Comparison of ENCODE assay signal across 18 cellular contexts in genomic region chr3:153785901-153786300, GRCh38.
DNase-seq lines count a peak whose midpoint lies in the region; ATAC-seq, FAIRE-seq and TF ChIP-seq lines count a peak whose summit lies in the region.
"Had no signal": no experiment of that assay in that cellular context is flagged by ENCODE, and none has a peak within 500 bp of the region (broad histone marks: within the 10 kb centered on the region; RNA-seq: fewer than 3 reads in every experiment).

No MANE protein-coding gene starts in this region.

- peak in 2 of 3 experiments; percentile 19 to 25; a peak in 1 of 6 replicates for TF ChIP-seq CTCF in GM12878 (IDR thresholded peaks at IDR 0.05 in 2 of 3, conservative IDR thresholded peaks at IDR 0.05 in 1 of 3; ENCODE audit: control insufficient read depth in 2 of 3, extremely low read depth in 1 of 3, insufficient read depth in 1 of 3, low read depth in 3 of 3, low read length in 3 of 3)
- TF ChIP-seq CTCF in neural crest cell (conservative IDR thresholded peaks at IDR 0.05) = no peak

- H2AFZ ChIP-seq in GM12878 (ENCODE audit: control insufficient read depth, low read depth, low read length) = no peak overlapping the region

- no peak for FAIRE-seq in GM12878 (lab: Jason Lieb, UNC)
- FAIRE-seq: astrocyte, colon had no signal

- H3K9me3 Mint-ChIP-seq in neural crest cell = no peaks in the 10 kb centered on the region

- H3K36me3 ChIP-seq in GM12878 (ENCODE audit: control insufficient read depth in 2 of 2, insufficient read depth in 2 of 2, low read length in 1 of 2) = no peaks in the 10 kb centered on the region
- H3K36me3 ChIP-seq: gastroesophageal sphincter, sigmoid colon had no signal

- no peak for TF ChIP-seq EP300 in GM12878 (IDR thresholded peaks at IDR 0.05; ENCODE audit: borderline replicate concordance in 1 of 2, control insufficient read depth in 1 of 2, low read depth in 2 of 2, low read length in 2 of 2)

- peak overlapping the region; percentile 65 for H3K27ac Mint-ChIP-seq in neural crest cell (ENCODE audit: unreplicated experiment)
- H3K27ac Mint-ChIP-seq: activated naive CD4-positive, alpha-beta T cell treated with anti-CD3 and anti-CD28 coated beads for 36 hours had no signal

- no peak for TF ChIP-seq POLR2A in GM12878 (IDR thresholded peaks at IDR 0.05; ENCODE audit: low read depth, low read length)

- ATAC-seq in GM19372 (IDR thresholded peaks at IDR 0.05; ENCODE audit: low read depth, unreplicated experiment) = peak; percentile 71
- ATAC-seq in GM12878 = peak; percentile 78
- ATAC-seq in HG02981 (IDR thresholded peaks at IDR 0.05; ENCODE audit: unreplicated experiment) = no peak
- no peak for ATAC-seq in left colon
- ATAC-seq: gastroesophageal sphincter, left ventricle myocardium superior had no signal

- peak; percentile 30; the same call in 1 of the 2 replicates for TF ChIP-seq RAD21 in GM12878 (IDR thresholded peaks at IDR 0.05; ENCODE audit: insufficient read depth, low read depth, low read length)

- no peak overlapping the region for H3K9ac ChIP-seq in GM12878 (ENCODE audit: control insufficient read depth, insufficient read depth, low read length)

- H3K9me3 ChIP-seq in GM12878 (replicated peaks; ENCODE audit: control insufficient read depth, insufficient read depth, low read length) = no peaks in the 10 kb centered on the region
- H3K9me3 ChIP-seq: gastroesophageal sphincter, sigmoid colon had no signal

- RAD21 ChIA-PET in GM12878 (lab: Charles Lee; ENCODE audit: unreplicated experiment) = interaction anchor here (1.7 to 2.9 kb wide), 2 partner anchors 140 to 184 kb away, joined by 4 to 9 read pairs; no protein-coding TSS in a partner anchor

- DNase-seq in KBM-7 (peak; percentile 15), GM12878 (ENCODE audit: low read depth, low spot score) (no peak), neural crest cell (ENCODE audit: low read depth, low spot score) (no peak), left colon (no peak), GF-D8 (lab: John Stamatoyannopoulos, UW) (no peak)
- DNase-seq: activated CD4-positive, alpha-beta T cell treated with anti-CD3 and anti-CD28 coated beads, Interleukin-2, amount 50 U/mL, for 1 hour; activated naive CD4-positive, alpha-beta T cell treated with anti-CD3 and anti-CD28 coated beads for 36 hours; activated T-cell treated with anti-CD3 and anti-CD28 coated beads for 4 hours; left ventricle myocardium superior; NCI-H2029; NCI-H510A treated with DMSO at 0.1 percent for 48 hours; sigmoid colon had no signal

- no TSS peak for BruUV-seq in GM12878 (replicated peaks; lab: Mats Ljungman, UMichigan)

- H4K20me1 ChIP-seq in GM12878 (ENCODE audit: control insufficient read depth, insufficient read depth) = no peaks in the 10 kb centered on the region

- intact Hi-C loops in GM12878 (cut with micrococcal nuclease; ENCODE audit: unreplicated experiment) (loop anchor here (1.0 to 2.0 kb wide), 3 partner anchors 141 to 232 kb away; no protein-coding TSS in a partner anchor), left colon (cut with DNase I, micrococcal nuclease) (no loop called here)

- H3K4me2 ChIP-seq in GM12878 (ENCODE audit: control insufficient read depth, insufficient read depth) = no peak overlapping the region

- no peak overlapping the region for H3K4me3 ChIP-seq in GM12878
- H3K4me3 ChIP-seq: gastroesophageal sphincter, sigmoid colon, SK-N-MC had no signal

- no peaks in the 10 kb centered on the region for H3K36me3 Mint-ChIP-seq in neural crest cell (ENCODE audit: low read depth)

- 4% methylated on average over 3 of the region's 3 CpGs for WGBS in GM12878 (ENCODE audit: insufficient coverage, insufficient replicate concordance, low lambda C conversion rate, missing lambda C conversion rate)

- no peaks in the 10 kb centered on the region for H3K27me3 Mint-ChIP-seq in neural crest cell (ENCODE audit: low read depth)

- H3K4me1 Mint-ChIP-seq in neural crest cell = peaks cover 29% of the 10 kb centered on the region

- H3K4me1 ChIP-seq in GM12878 (ENCODE audit: control insufficient read depth, insufficient read depth, low read length) = no peaks in the 10 kb centered on the region

- in situ Hi-C loops in KBM-7 (cut with MboI; ENCODE audit: low pct_unique_long_range_greater_than_20kb, low sequenced_read_pairs) = no loop called here
- in situ Hi-C loops in GM12878 (cut with MboI) = no loop called here

- no peak overlapping the region for H3K27ac ChIP-seq in GM12878 (ENCODE audit: control insufficient read depth, insufficient read depth)
- H3K27ac ChIP-seq: gastroesophageal sphincter, sigmoid colon, SK-N-MC had no signal

- POLR2A ChIA-PET in GM12878 (lab: Charles Lee) = no interaction called here

- no peaks in the 10 kb centered on the region for H3K79me2 ChIP-seq in GM12878 (ENCODE audit: control insufficient read depth, insufficient read depth, low read length)

- H3K27me3 ChIP-seq in GM12878 (replicated peaks in 1 of 2; ENCODE audit: control insufficient read depth in 2 of 2, insufficient read depth in 2 of 2, low read length in 1 of 2) = no peaks in the 10 kb centered on the region
- H3K27me3 ChIP-seq: gastroesophageal sphincter, sigmoid colon had no signal

- SMC1A ChIA-PET in GM12878 (lab: Charles Lee; ENCODE audit: uncharacterized antibody, unreplicated experiment) = interaction anchor here (1.1 to 3.4 kb wide), 4 partner anchors 140 to 185 kb away, joined by 4 to 26 read pairs (median 4); no protein-coding TSS in a partner anchor

- CTCF ChIA-PET in GM12878 (lab: Yijun Ruan, JAX) = interaction anchor here (0.9 to 2.4 kb wide), 7 partner anchors 29 to 190 kb away, joined by 3 to 20 read pairs (median 3); no protein-coding TSS in a partner anchor

- no peak overlapping the region for H3K4me3 Mint-ChIP-seq in neural crest cell
- H3K4me3 Mint-ChIP-seq: activated naive CD4-positive, alpha-beta T cell treated with anti-CD3 and anti-CD28 coated beads for 36 hours had no signal

TF ChIP-seq in GM12878, 131 proteins besides CTCF, POLR2A, EP300 and RAD21:
- TF ChIP-seq SMC3 (IDR thresholded peaks at IDR 0.05; ENCODE audit: borderline replicate concordance, low read length) (peak; percentile 33; the same call in 1 of the 2 replicates), CHD1 (IDR thresholded peaks at IDR 0.05; ENCODE audit: low read depth, low read length) (no peak)

Comparison
In these comparisons a context has a peak if more than half of its experiments do, and no peak if none do; other contexts are left out.
1. ATAC-seq: peak in GM19372 (single experiment) and GM12878 (single experiment); none in HG02981 (single experiment) and left colon (single experiment).